Comparison of ENCODE assay signal across 20 cellular contexts in the genomic region with DNA sequence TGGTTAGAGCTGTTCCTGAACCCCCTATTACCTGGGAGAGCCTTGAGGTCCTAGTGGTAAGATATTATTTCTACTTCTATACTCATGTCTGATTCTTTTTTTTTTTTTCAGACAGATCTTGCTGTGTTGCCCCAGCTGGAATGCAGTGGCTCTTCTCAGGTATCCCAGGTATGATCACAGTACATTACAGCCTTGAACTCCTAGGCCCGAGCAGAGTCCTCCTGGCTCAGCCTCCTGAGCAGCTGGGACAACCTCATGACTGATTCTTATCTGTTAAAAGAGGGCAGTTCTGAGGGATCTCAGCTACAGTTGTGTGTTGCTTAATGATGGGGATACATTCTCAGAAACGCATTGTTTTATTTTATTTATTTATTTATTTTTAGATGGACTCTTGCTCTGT. TPM values are rescaled to one million over a fixed set of nuclear protein-coding genes. Genes with fewer than 3 reads are reported as not detected.
DNase-seq lines count a peak whose midpoint lies in the region; ATAC-seq lines count a peak whose summit lies in the region.
"Had no signal": no experiment of that assay in that cellular context is flagged by ENCODE, and none has a peak within 500 bp of the region (broad histone marks: within the 10 kb centered on the region; RNA-seq: fewer than 3 reads in every experiment).

No MANE protein-coding gene starts in this region.

- H3K36me3 ChIP-seq in mesendoderm (ENCODE audit: control insufficient read depth, insufficient read depth, low read length): no peaks in the 10 kb centered on the region
- H3K36me3 ChIP-seq: BLaER1 treated with 17β-estradiol and CSF1 and Interleukin-3, amounts not matched to agents 10 nM and 100 nM had no signal

- no peak for DNase-seq in activated naive CD4-positive, alpha-beta T cell treated with anti-CD3 and anti-CD28 coated beads, Interleukin-2, amount 10 ng/mL, durations not matched to agents 7 days and 5 days
- DNase-seq in activated naive CD4-positive, alpha-beta T cell treated with Interleukin-2 at 50 U/mL for 16 hours: no peak
- DNase-seq in T-helper 17 cell (no peak), epithelial cell of prostate (ENCODE audit: low read depth, low spot score) (no peak), mesendoderm (no peak), globus pallidus (ENCODE audit: low spot score) (no peak)
- DNase-seq: AML-193; Caco-2; Calu3; CD4-positive, alpha-beta T cell; CD8-positive, alpha-beta T cell; DMS79 treated with DMSO at 0.1 percent for 48 hours; GF-D8 had no signal

- no peak overlapping the region for H4K5ac ChIP-seq in mesendoderm (ENCODE audit: low read length)

- peaks cover 26% of the 10 kb centered on the region for H3K4me1 Mint-ChIP-seq in activated naive CD4-positive, alpha-beta T cell treated with anti-CD3 and anti-CD28 coated beads, Interleukin-2, amount 10 ng/mL, durations not matched to agents 7 days and 5 days
- H3K4me1 Mint-ChIP-seq in T-helper 17 cell: peaks cover 15% of the 10 kb centered on the region

- H3K27me3 ChIP-seq in mesendoderm (ENCODE audit: insufficient read depth, low read length, poor library complexity): no peaks in the 10 kb centered on the region
- H3K27me3 ChIP-seq: BLaER1 treated with 17β-estradiol and CSF1 and Interleukin-3, amounts not matched to agents 10 nM and 100 nM had no signal

- CTCF ChIA-PET in activated naive CD4-positive, alpha-beta T cell treated with anti-CD3 and anti-CD28 coated beads, Interleukin-2, amount 10 ng/mL, durations not matched to agents 7 days and 5 days (lab: Charles Lee): no interaction called here

- peak overlapping the region; percentile 23 for H2BK120ac ChIP-seq in mesendoderm (ENCODE audit: low read depth, low read length)

- WGBS in mesendoderm (ENCODE audit: extremely low coverage, insufficient coverage, low lambda C conversion rate): no CpG with 5 or more reads among the region's 2 CpGs

- H3K56ac ChIP-seq in mesendoderm (ENCODE audit: low read length): no peak overlapping the region

- no peaks in the 10 kb centered on the region for H3K27me3 Mint-ChIP-seq in activated naive CD4-positive, alpha-beta T cell treated with anti-CD3 and anti-CD28 coated beads, Interleukin-2, amount 10 ng/mL, durations not matched to agents 7 days and 5 days
- H3K27me3 Mint-ChIP-seq in T-helper 17 cell: no peaks in the 10 kb centered on the region
- H3K27me3 Mint-ChIP-seq: CD4-positive, alpha-beta T cell had no signal

- H3K79me1 ChIP-seq in mesendoderm (ENCODE audit: low read length): no peaks in the 10 kb centered on the region

- no peak overlapping the region for H2BK15ac ChIP-seq in mesendoderm (replicated peaks; ENCODE audit: low read depth)

- H3K23ac ChIP-seq in mesendoderm (ENCODE audit: low read length): no peak overlapping the region

- H3K9me3 ChIP-seq in T-helper 17 cell (ENCODE audit: control insufficient read depth, low read length, poor library complexity, severe bottlenecking): no peaks in the 10 kb centered on the region
- H3K9me3 ChIP-seq: A549; BLaER1 treated with 17β-estradiol and CSF1 and Interleukin-3, amounts not matched to agents 10 nM and 100 nM; Caco-2 had no signal

- peak overlapping the region; percentile 39 for H3K18ac ChIP-seq in mesendoderm (ENCODE audit: low read length)

- no peak overlapping the region for H2BK5ac ChIP-seq in mesendoderm (ENCODE audit: low read length)

- H3K9me3 Mint-ChIP-seq in activated naive CD4-positive, alpha-beta T cell treated with anti-CD3 and anti-CD28 coated beads, Interleukin-2, amount 10 ng/mL, durations not matched to agents 7 days and 5 days: no peaks in the 10 kb centered on the region
- H3K9me3 Mint-ChIP-seq: CD4-positive, alpha-beta T cell; CD8-positive, alpha-beta T cell had no signal

- H3K27ac ChIP-seq in epithelial cell of prostate (peak overlapping the region; percentile 44), mesendoderm (ENCODE audit: low read depth, low read length) (no peak overlapping the region)
- H3K27ac ChIP-seq: 22Rv1; A549; BLaER1 treated with 17β-estradiol and CSF1 and Interleukin-3, amounts not matched to agents 10 nM and 100 nM; C4-2B had no signal

- H3K27ac Mint-ChIP-seq in activated naive CD4-positive, alpha-beta T cell treated with anti-CD3 and anti-CD28 coated beads, Interleukin-2, amount 10 ng/mL, durations not matched to agents 7 days and 5 days: peak overlapping the region; percentile 49
- peak overlapping the region; percentile 85 for H3K27ac Mint-ChIP-seq in T-helper 17 cell
- H3K27ac Mint-ChIP-seq: B cell; CD8-positive, alpha-beta T cell had no signal

- no peak overlapping the region for H2AK5ac ChIP-seq in mesendoderm (ENCODE audit: low read length)

- H3K4me2 ChIP-seq in mesendoderm (ENCODE audit: low read length): no peak overlapping the region
- H3K4me2 ChIP-seq: A549 had no signal

- no peaks in the 10 kb centered on the region for H3K79me2 ChIP-seq in mesendoderm (ENCODE audit: control insufficient read depth, insufficient read depth, low read length)

- ATAC-seq in T-helper 17 cell: no peak
- ATAC-seq in HG02759 (IDR thresholded peaks at IDR 0.05; ENCODE audit: unreplicated experiment): no peak
- no peak for ATAC-seq in HG03565 (IDR thresholded peaks at IDR 0.05; ENCODE audit: unreplicated experiment)
- ATAC-seq: A549; CD8-positive, alpha-beta T cell had no signal

- H3K4me3 ChIP-seq in mesendoderm (ENCODE audit: low read length): no peak overlapping the region
- H3K4me3 ChIP-seq: A549; BLaER1 treated with 17β-estradiol and CSF1 and Interleukin-3, amounts not matched to agents 10 nM and 100 nM had no signal

- no peak overlapping the region for H4K8ac ChIP-seq in mesendoderm (ENCODE audit: low read depth, low read length)

- H3K36me3 Mint-ChIP-seq in activated naive CD4-positive, alpha-beta T cell treated with anti-CD3 and anti-CD28 coated beads, Interleukin-2, amount 10 ng/mL, durations not matched to agents 7 days and 5 days: no peaks in the 10 kb centered on the region
- H3K36me3 Mint-ChIP-seq in T-helper 17 cell (ENCODE audit: low read depth): no peaks in the 10 kb centered on the region
- H3K36me3 Mint-ChIP-seq: CD8-positive, alpha-beta T cell had no signal

- H3K4ac ChIP-seq in mesendoderm (ENCODE audit: low read depth, low read length): no peak overlapping the region

- no peaks in the 10 kb centered on the region for H3K4me1 ChIP-seq in mesendoderm (ENCODE audit: control insufficient read depth, low read depth, low read length)
- H3K4me1 ChIP-seq: A549 had no signal

- H3K9ac ChIP-seq in mesendoderm (ENCODE audit: low read length): no peak overlapping the region
- H3K9ac ChIP-seq: BLaER1 treated with 17β-estradiol and CSF1 and Interleukin-3, amounts not matched to agents 10 nM and 100 nM had no signal

- H3K4me3 Mint-ChIP-seq in activated naive CD4-positive, alpha-beta T cell treated with anti-CD3 and anti-CD28 coated beads, Interleukin-2, amount 10 ng/mL, durations not matched to agents 7 days and 5 days: no peak overlapping the region
- H3K4me3 Mint-ChIP-seq in T-helper 17 cell: no peak overlapping the region
- H3K4me3 Mint-ChIP-seq: B cell; CD4-positive, alpha-beta T cell; CD8-positive, alpha-beta T cell had no signal

RNA-seq across cellular contexts. Expression of gene BAK1, which starts 30.2 kb away (rescaled TPM):
- total RNA-seq in T-helper 17 cell: 10 to 100 TPM; 27.7 to 34.6 TPM
- polyA plus RNA-seq in mesendoderm (2013, experiment 1 of 2): 20.5 TPM
- polyA plus RNA-seq in mesendoderm (2013, experiment 2 of 2): 21.1 TPM
